8 cellular contexts compared by ENCODE assay signal in the genomic region with DNA sequence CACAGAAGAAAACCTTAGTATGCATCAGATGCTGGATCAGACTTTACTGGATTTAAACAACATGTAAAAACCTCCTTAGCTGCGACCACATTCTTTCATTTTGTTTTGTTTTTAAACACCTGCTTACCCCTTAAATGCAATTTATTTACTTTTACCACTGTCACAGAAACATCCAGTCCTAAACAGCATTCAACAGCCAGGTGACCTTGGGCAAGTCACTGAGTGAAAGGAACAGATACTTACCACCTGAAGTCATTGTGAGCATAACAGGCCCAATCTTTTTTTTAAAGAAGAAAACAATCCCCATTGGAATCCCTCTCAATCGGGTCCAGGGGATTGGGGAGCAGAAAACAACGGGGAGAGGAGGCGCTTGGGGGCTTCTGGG. TPM values are rescaled to one million over a fixed set of nuclear protein-coding genes. Genes with fewer than 3 reads are reported as not detected.
A peak's percentile ranks its signal among the peaks of the same experiment; 100 is the strongest.
DNase-seq lines count a peak whose midpoint lies in the region; ATAC-seq and TF ChIP-seq lines count a peak whose summit lies in the region.

No MANE protein-coding gene starts in this region.

- ATAC-seq in GM21723 (IDR thresholded peaks at IDR 0.05; ENCODE audit: unreplicated experiment) (peak; percentile 29), PC-3 (no peak), esophagus mucosa (peak; percentile 22), sciatic nerve (peak; percentile 4)

- peaks cover 17 to 26% (median 21%) of the 10 kb centered on the region in 10 experiments; a peak in 19 of 20 replicates for H3K4me1 ChIP-seq in BLaER1 treated with 17β-estradiol and CSF1 and Interleukin-3, amounts not matched to agents 10 nM and 100 nM
- peaks cover 7% of the 10 kb centered on the region; the same call in 1 of the 2 replicates for H3K4me1 ChIP-seq in PC-3 (ENCODE audit: insufficient read depth, low read length)

- TSS peak; percentile 68 for BruUV-seq in PC-3 (replicated peaks; lab: Mats Ljungman, UMichigan)

- no peaks in the 10 kb centered on the region for H4K20me1 ChIP-seq in BLaER1 treated with 17β-estradiol and CSF1 and Interleukin-3, amounts not matched to agents 10 nM and 100 nM
- no peaks in the 10 kb centered on the region for H4K20me1 ChIP-seq in PC-3 (ENCODE audit: low read length)

- peaks cover 5 to 33% (median 19%) of the 10 kb centered on the region in 11 experiments; a peak in 15 of 22 replicates for H3K36me3 ChIP-seq in BLaER1 treated with 17β-estradiol and CSF1 and Interleukin-3, amounts not matched to agents 10 nM and 100 nM
- no peaks in the 10 kb centered on the region for H3K36me3 ChIP-seq in PC-3 (ENCODE audit: low read depth, low read length)

- H3K27me3 ChIP-seq in BLaER1 treated with 17β-estradiol and CSF1 and Interleukin-3, amounts not matched to agents 10 nM and 100 nM, result no peaks in the 10 kb centered on the region
- no peaks in the 10 kb centered on the region for H3K27me3 ChIP-seq in PC-3 (ENCODE audit: low read length)

- CTCF ChIA-PET in PC-3 (lab: Charles Lee), result no interaction called here

- DNase-seq in PC-3 (no peak), sciatic nerve (ENCODE audit: low spot score) (no peak), GM20000 (ENCODE audit: low spot score) (no peak), HK-2 (ENCODE audit: unreplicated experiment) (no peak)
- DNase-seq in activated CD4-positive, alpha-beta T cell treated with anti-CD3 and anti-CD28 coated beads, Interleukin-2, amount 50 U/mL, for 1 hour, result no peak

- peak overlapping the region; percentile 80 to 97 (median 92) for H3K4me2 ChIP-seq in BLaER1 treated with 17β-estradiol and CSF1 and Interleukin-3, amounts not matched to agents 10 nM and 100 nM
- H3K4me2 ChIP-seq in PC-3 (ENCODE audit: low read length), result peak overlapping the region; percentile 95

- intact Hi-C loops in PC-3 (cut with micrococcal nuclease), result no loop called here
- intact Hi-C loops in sciatic nerve (cut with DNase I), result no loop called here

- H3K27ac ChIP-seq in BLaER1 treated with 17β-estradiol and CSF1 and Interleukin-3, amounts not matched to agents 10 nM and 100 nM, result peak overlapping the region in 8 of 11 experiments; percentile 5 to 69 (median 38); a peak in 8 of 22 replicates
- H3K27ac ChIP-seq in PC-3 (ENCODE audit: low read length), result no peak overlapping the region

- peak overlapping the region; percentile 99 for H2AFZ ChIP-seq in PC-3 (ENCODE audit: low read length)

- no peaks in the 10 kb centered on the region for H3K9me2 ChIP-seq in PC-3 (replicated peaks; ENCODE audit: low read length)

- H3K4me3 ChIP-seq in BLaER1 treated with 17β-estradiol and CSF1 and Interleukin-3, amounts not matched to agents 10 nM and 100 nM, result peak overlapping the region; percentile 60 to 80 (median 68)
- peak overlapping the region; percentile 82 for H3K4me3 ChIP-seq in PC-3 (ENCODE audit: low read length)

- H3F3A ChIP-seq in PC-3 (ENCODE audit: low read length, unreplicated experiment), result no peaks in the 10 kb centered on the region

- H3K9me3 ChIP-seq in BLaER1 treated with 17β-estradiol and CSF1 and Interleukin-3, amounts not matched to agents 10 nM and 100 nM (replicated peaks in 1 of 11), result no peaks in the 10 kb centered on the region
- no peaks in the 10 kb centered on the region for H3K9me3 ChIP-seq in PC-3 (ENCODE audit: low read length)

- H3K9ac ChIP-seq in BLaER1 treated with 17β-estradiol and CSF1 and Interleukin-3, amounts not matched to agents 10 nM and 100 nM, result peak overlapping the region; percentile 63 to 81 (median 74)
- H3K9ac ChIP-seq in PC-3 (ENCODE audit: low read length), result peak overlapping the region; percentile 72

- H3K79me2 ChIP-seq in PC-3 (ENCODE audit: low read length), result no peaks in the 10 kb centered on the region

- TF ChIP-seq CTCF in PC-3 (conservative IDR thresholded peaks at IDR 0.05; ENCODE audit: low read depth, low read length), result no peak
- TF ChIP-seq CTCF in GM20000 (IDR thresholded peaks at IDR 0.05; ENCODE audit: extremely low read depth, missing control alignments), result no peak

- POLR2A ChIA-PET in PC-3 (lab: Charles Lee; ENCODE audit: unreplicated experiment), result no interaction called here

RNA-seq across cellular contexts. Expression of a gene that starts 0.4 kb away (rescaled TPM):
- total RNA-seq in PC-3 (2014; rRNA removed) (3.3 and 5.9 TPM in 2 replicates), esophagus mucosa (17.1 TPM), sciatic nerve (6.1 TPM)

RNA-seq across cellular contexts. Expression of a gene that starts 50.5 kb away (rescaled TPM):
- total RNA-seq in PC-3 (2014; rRNA removed) (not detected in 2 replicates), esophagus mucosa (not detected), sciatic nerve (0.13 TPM)
